Comparison of ENCODE assay signal across 1 cellular context in genomic region chr1:174963547-174964125, GRCh38.
A peak's percentile ranks its signal among the peaks of the same experiment; 100 is the strongest.
TF ChIP-seq lines count a peak whose summit lies in the region.

No MANE protein-coding gene starts in this region.

TF ChIP-seq in K562, 482 proteins besides CTCF, POLR2A, EP300 and RAD21 (continued from another document):
- TF ChIP-seq MEIS2 (IDR thresholded peaks at IDR 0.05; ENCODE audit: partially characterized antibody) (peak; percentile 87), NFIC (IDR thresholded peaks at IDR 0.05) (peak; percentile 100), ELF4 (CRISPR knock-in tag; IDR thresholded peaks at IDR 0.05) (no peak), PBX2 (CRISPR knock-in tag; IDR thresholded peaks at IDR 0.05; ENCODE audit: low read depth) (no peak), PBX2 (tag; conservative IDR thresholded peaks at IDR 0.05; ENCODE audit: low read depth) (peak; percentile 81), CBFA2T3 (IDR thresholded peaks at IDR 0.05) (peak; percentile 12; the same call in 1 of the 2 replicates), NCOA2 (IDR thresholded peaks at IDR 0.05; ENCODE audit: partially characterized antibody in 2 of 2) (peak in 1 of 2 experiments; percentile 64), HMGXB4 (CRISPR knock-in tag; IDR thresholded peaks at IDR 0.05) (no peak), TSC22D4 (tag; IDR thresholded peaks at IDR 0.05) (no peak)
- TF ChIP-seq, protein P1, sequence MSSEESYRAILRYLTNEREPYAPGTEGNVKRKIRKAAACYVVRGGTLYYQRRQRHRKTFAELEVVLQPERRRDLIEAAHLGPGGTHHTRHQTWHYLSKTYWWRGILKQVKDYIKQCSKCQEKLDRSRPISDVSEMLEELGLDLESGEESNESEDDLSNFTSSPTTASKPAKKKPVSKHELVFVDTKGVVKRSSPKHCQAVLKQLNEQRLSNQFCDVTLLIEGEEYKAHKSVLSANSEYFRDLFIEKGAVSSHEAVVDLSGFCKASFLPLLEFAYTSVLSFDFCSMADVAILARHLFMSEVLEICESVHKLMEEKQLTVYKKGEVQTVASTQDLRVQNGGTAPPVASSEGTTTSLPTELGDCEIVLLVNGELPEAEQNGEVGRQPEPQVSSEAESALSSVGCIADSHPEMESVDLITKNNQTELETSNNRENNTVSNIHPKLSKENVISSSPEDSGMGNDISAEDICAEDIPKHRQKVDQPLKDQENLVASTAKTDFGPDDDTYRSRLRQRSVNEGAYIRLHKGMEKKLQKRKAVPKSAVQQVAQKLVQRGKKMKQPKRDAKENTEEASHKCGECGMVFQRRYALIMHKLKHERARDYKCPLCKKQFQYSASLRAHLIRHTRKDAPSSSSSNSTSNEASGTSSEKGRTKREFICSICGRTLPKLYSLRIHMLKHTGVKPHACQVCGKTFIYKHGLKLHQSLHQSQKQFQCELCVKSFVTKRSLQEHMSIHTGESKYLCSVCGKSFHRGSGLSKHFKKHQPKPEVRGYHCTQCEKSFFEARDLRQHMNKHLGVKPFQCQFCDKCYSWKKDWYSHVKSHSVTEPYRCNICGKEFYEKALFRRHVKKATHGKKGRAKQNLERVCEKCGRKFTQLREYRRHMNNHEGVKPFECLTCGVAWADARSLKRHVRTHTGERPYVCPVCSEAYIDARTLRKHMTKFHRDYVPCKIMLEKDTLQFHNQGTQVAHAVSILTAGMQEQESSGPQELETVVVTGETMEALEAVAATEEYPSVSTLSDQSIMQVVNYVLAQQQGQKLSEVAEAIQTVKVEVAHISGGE (CRISPR knock-in tag; IDR thresholded peaks at IDR 0.05): 0 out of 6 replicates have a peak, but pooled peaks of 1 of the 3 experiments have one; percentile 19
- TF ChIP-seq, protein P2, sequence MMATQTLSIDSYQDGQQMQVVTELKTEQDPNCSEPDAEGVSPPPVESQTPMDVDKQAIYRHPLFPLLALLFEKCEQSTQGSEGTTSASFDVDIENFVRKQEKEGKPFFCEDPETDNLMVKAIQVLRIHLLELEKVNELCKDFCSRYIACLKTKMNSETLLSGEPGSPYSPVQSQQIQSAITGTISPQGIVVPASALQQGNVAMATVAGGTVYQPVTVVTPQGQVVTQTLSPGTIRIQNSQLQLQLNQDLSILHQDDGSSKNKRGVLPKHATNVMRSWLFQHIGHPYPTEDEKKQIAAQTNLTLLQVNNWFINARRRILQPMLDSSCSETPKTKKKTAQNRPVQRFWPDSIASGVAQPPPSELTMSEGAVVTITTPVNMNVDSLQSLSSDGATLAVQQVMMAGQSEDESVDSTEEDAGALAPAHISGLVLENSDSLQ (IDR thresholded peaks at IDR 0.05): peak; percentile 42
